24 cellular contexts compared by ENCODE assay signal in the genomic region with DNA sequence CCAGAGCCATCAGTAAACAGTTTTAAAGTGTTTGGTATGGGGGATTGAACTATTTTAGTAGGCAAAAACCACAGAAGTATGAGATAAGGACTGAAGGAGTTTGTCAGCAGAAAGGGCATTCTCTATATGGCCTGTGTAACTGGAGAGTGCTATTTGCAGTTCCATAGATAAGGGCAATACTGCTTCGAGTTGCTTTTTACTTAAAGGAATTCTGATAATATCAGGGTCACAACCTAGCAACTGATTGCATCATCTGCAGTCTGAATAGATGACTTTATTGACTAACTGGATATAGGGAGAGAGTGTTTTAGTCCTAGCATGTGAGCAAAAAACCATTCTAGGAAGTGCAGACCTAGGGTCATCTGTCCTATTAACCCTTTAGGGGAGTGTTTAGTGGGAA.
"Had no signal": no experiment of that assay in that cellular context is flagged by ENCODE, and none has a peak within 500 bp of the region (broad histone marks: within the 10 kb centered on the region; RNA-seq: fewer than 3 reads in every experiment).

No MANE protein-coding gene starts in this region.

- H3K4me3 Mint-ChIP-seq: central memory CD8-positive, alpha-beta T cell; dendritic cell treated with granulocyte-macrophage colony-stimulating factor and Interleukin-4, amounts not matched to agents 40 ng/mL and 50 ng/mL, for 4 days; endodermal cell; naive thymus-derived CD4-positive, alpha-beta T cell; nephron; neural progenitor cell; stimulated activated naive B cell treated with anti-CD40 and anti-IgM and Interleukin-4, amounts not matched to agents 10 μg/mL and 1 μg/mL and 100 μg/mL, for 72 hours; stimulated activated naive CD8-positive, alpha-beta T cell treated with anti-CD3 and anti-CD28 coated beads, Interleukin-15, Interleukin-2, amounts not matched to agents 100 ng/mL and 50 ng/mL, for 24 hours had no signal

- H3K36me3 Mint-ChIP-seq: neural progenitor cell; stimulated activated naive B cell treated with anti-CD40 and anti-IgM and Interleukin-4, amounts not matched to agents 10 μg/mL and 1 μg/mL and 100 μg/mL, for 72 hours had no signal

- H3K9me3 Mint-ChIP-seq: neural progenitor cell had no signal

- H3K27me3 Mint-ChIP-seq: central memory CD8-positive, alpha-beta T cell; dendritic cell treated with granulocyte-macrophage colony-stimulating factor and Interleukin-4, amounts not matched to agents 40 ng/mL and 50 ng/mL, for 4 days; naive thymus-derived CD4-positive, alpha-beta T cell; stimulated activated naive B cell treated with anti-CD40 and anti-IgM and Interleukin-4, amounts not matched to agents 10 μg/mL and 1 μg/mL and 100 μg/mL, for 72 hours; stimulated activated naive CD8-positive, alpha-beta T cell treated with anti-CD3 and anti-CD28 coated beads, Interleukin-15, Interleukin-2, amounts not matched to agents 100 ng/mL and 50 ng/mL, for 24 hours had no signal

- H3K27ac Mint-ChIP-seq: dendritic cell treated with granulocyte-macrophage colony-stimulating factor and Interleukin-4, amounts not matched to agents 40 ng/mL and 50 ng/mL, for 4 days; endodermal cell; naive thymus-derived CD4-positive, alpha-beta T cell; nephron; neural progenitor cell; stimulated activated naive B cell treated with anti-CD40 and anti-IgM and Interleukin-4, amounts not matched to agents 10 μg/mL and 1 μg/mL and 100 μg/mL, for 72 hours; stimulated activated naive CD8-positive, alpha-beta T cell treated with anti-CD3 and anti-CD28 coated beads, Interleukin-15, Interleukin-2, amounts not matched to agents 100 ng/mL and 50 ng/mL, for 24 hours had no signal

- H3K4me1 Mint-ChIP-seq: central memory CD8-positive, alpha-beta T cell; endodermal cell; naive thymus-derived CD4-positive, alpha-beta T cell; nephron; neural progenitor cell; stimulated activated naive B cell treated with anti-CD40 and anti-IgM and Interleukin-4, amounts not matched to agents 10 μg/mL and 1 μg/mL and 100 μg/mL, for 72 hours had no signal

- DNase-seq: colonic mucosa; effector CD8-positive, alpha-beta T cell; endodermal cell; foreskin fibroblast; gastrocnemius medialis; head of caudate nucleus; hippocampal formation; kidney glomerular epithelial cell; left colon; left ventricle myocardium superior; lower lobe of right lung; midbrain; naive thymus-derived CD4-positive, alpha-beta T cell; posterior cingulate gyrus; retina; stimulated activated naive B cell treated with anti-CD40 and anti-IgM and Interleukin-4, amounts not matched to agents 10 μg/mL and 1 μg/mL and 100 μg/mL, for 72 hours; upper lobe of left lung had no signal

- ATAC-seq: esophagus mucosa; gastrocnemius medialis; left colon; left ventricle myocardium superior; lower lobe of right lung; naive thymus-derived CD4-positive, alpha-beta T cell; sciatic nerve; stimulated activated naive B cell treated with anti-CD40 and anti-IgM and Interleukin-4, amounts not matched to agents 10 μg/mL and 1 μg/mL and 100 μg/mL, for 72 hours had no signal
